17 cellular contexts compared by ENCODE assay signal in the genomic region with DNA sequence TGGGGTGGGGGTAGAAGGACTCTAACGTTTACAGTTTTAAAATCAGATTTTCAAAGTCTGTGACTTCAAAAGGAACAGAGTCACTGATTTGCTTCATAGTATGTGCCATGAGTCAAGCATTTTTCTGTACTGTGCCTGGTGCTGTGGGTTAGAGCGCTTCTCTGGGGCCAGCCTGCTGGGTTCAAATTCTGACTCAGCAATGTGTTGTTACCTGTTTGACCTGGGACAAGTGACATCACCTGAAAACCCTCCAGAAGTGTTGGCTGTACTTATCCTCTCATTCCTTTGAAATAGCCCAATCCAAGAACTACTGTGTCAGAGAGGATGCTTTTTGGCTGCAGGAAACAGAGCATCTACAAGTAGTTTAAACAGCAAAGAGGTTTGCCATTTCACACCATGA.
"Had no signal": no experiment of that assay in that cellular context is flagged by ENCODE, and none has a peak within 500 bp of the region (broad histone marks: within the 10 kb centered on the region; RNA-seq: fewer than 3 reads in every experiment).

No MANE protein-coding gene starts in this region.

- H3K27ac ChIP-seq: ascending aorta, esophagus squamous epithelium, tibial nerve had no signal

- DNase-seq: activated CD4-positive, CD25-positive, alpha-beta regulatory T cell treated with anti-CD3 and anti-CD28 coated beads, Interleukin-2, amount 50 U/mL, for 72 hours; activated naive CD4-positive, alpha-beta T cell treated with Interleukin-2 at 50 U/mL for 16 hours; activated naive CD8-positive, alpha-beta T cell treated with anti-CD3 and anti-CD28 coated beads, Interleukin-2, amount 50 U/mL, for 24 hours; esophagus squamous epithelium; immature natural killer cell; nucleus accumbens; right cardiac atrium; small intestine; stimulated activated CD4-positive, alpha-beta T cell treated with anti-CD3 and anti-CD28 coated beads, Interleukin-4, amount 100 ng/mL, for 24 hours; stimulated activated naive CD4-positive, alpha-beta T cell; T-cell; T-helper 9 cell had no signal

- ATAC-seq: activated naive CD8-positive, alpha-beta T cell treated with anti-CD3 and anti-CD28 coated beads, Interleukin-2, amount 50 U/mL, for 24 hours; activated T-helper 17 cell treated with anti-CD3 and anti-CD28 coated beads, Interleukin-2, amount 50 U/mL, for 72 hours; left lobe of liver; natural killer cell treated with Interleukin-12 subunit alpha and Interleukin-12 subunit beta and Interleukin-15 and Interleukin-18, amount 100 ng/mL, for 72 hours; right cardiac atrium; T-cell had no signal

- H3K36me3 ChIP-seq: ascending aorta, esophagus squamous epithelium, tibial nerve had no signal

- H3K9me3 ChIP-seq: ascending aorta, esophagus squamous epithelium, tibial nerve had no signal
